1 cellular context compared by ENCODE assay signal in genomic region chr5:177982956-177983355, GRCh38.
TF ChIP-seq lines count a peak whose summit lies in the region.

No MANE protein-coding gene starts in this region.

TF ChIP-seq in H1, 55 proteins besides CTCF, POLR2A, EP300 and RAD21 (continued from another document):
- no peak for TF ChIP-seq EGR1 (IDR thresholded peaks at IDR 0.05; ENCODE audit: borderline replicate concordance, low read depth, low read length)
- TF ChIP-seq TBP (IDR thresholded peaks at IDR 0.05; ENCODE audit: low read depth, low read length), result no peak
- no peak for TF ChIP-seq RBBP5 (IDR thresholded peaks at IDR 0.05; ENCODE audit: borderline replicate concordance, low read depth, low read length)
- TF ChIP-seq CTBP2 (IDR thresholded peaks at IDR 0.05; ENCODE audit: borderline replicate concordance, insufficient read depth, insufficient read length, low read length), result no peak
- TF ChIP-seq RXRA (IDR thresholded peaks at IDR 0.05; ENCODE audit: insufficient read depth, low read depth, low read length), result no peak
- no peak for TF ChIP-seq SAP30 (IDR thresholded peaks at IDR 0.05; ENCODE audit: insufficient read depth, insufficient replicate concordance, low read length)
- no peak for TF ChIP-seq GABPA (IDR thresholded peaks at IDR 0.05; ENCODE audit: borderline replicate concordance, insufficient read depth, low read length)
